ENCODE assay signal across 8 cellular contexts in genomic region chr15:90954712-90955671, GRCh38. TPM values are rescaled to one million over a fixed set of nuclear protein-coding genes. Genes with fewer than 3 reads are reported as not detected.
DNase-seq lines count a peak whose midpoint lies in the region; ATAC-seq and TF ChIP-seq lines count a peak whose summit lies in the region.

Gene RCCD1, plus strand, starts transcription at chr15:90954884. Its CDS starts 1,851 bp downstream, at chr15:90956735.

- DNase-seq in CMK (ENCODE audit: low read depth): peak; percentile 97
- peak; percentile 36 to 97 (median 94) for DNase-seq in HUDEP-2 (lab: John Stamatoyannopoulos, UW; ENCODE audit: unreplicated experiment in 76 of 76)
- DNase-seq in PC-9: peak; percentile 90 to 92
- DNase-seq in activated T-cell treated with anti-CD3 and anti-CD28 coated beads, Interleukin-2, amount 50 U/mL, for 4 hours: peak; percentile 80
- peak; percentile 68 to 72 for DNase-seq in stimulated activated CD8-positive, alpha-beta memory T cell treated with anti-CD3 and anti-CD28 coated beads, Interleukin-7, amount 100 ng/mL, for 1 hour (ENCODE audit: low read depth in 2 of 2)

- peaks cover 18% of the 10 kb centered on the region for H3F3A ChIP-seq in PC-9 (ENCODE audit: insufficient read depth, low read depth)

- H3K4me1 ChIP-seq in PC-9 (replicated peaks; ENCODE audit: insufficient read depth) (peaks cover 10% of the 10 kb centered on the region), muscle layer of colon (ENCODE audit: insufficient read depth, low read length) (peaks cover 31% of the 10 kb centered on the region)

- BruUV-seq in PC-9 (replicated peaks; lab: Mats Ljungman, UMichigan): TSS peak; percentile 58

- H3K4me3 ChIP-seq in PC-9 (peak within 1 kb of the TSS; percentile 98), muscle layer of colon (ENCODE audit: low read depth in 1 of 2, low read length in 2 of 2) (peak within 1 kb of the TSS; percentile 68 to 70)

- peak within 1 kb of the TSS; percentile 83 for H3K4me2 ChIP-seq in PC-9

- peak within 1 kb of the TSS; percentile 88 for H3K27ac ChIP-seq in PC-9
- H3K27ac ChIP-seq in muscle layer of colon (ENCODE audit: low read depth, low read length): peak within 1 kb of the TSS; percentile 98

- H3K9me3 ChIP-seq in PC-9 (ENCODE audit: insufficient read depth, low read depth): no peaks in the 10 kb centered on the region
- no peaks in the 10 kb centered on the region for H3K9me3 ChIP-seq in muscle layer of colon (ENCODE audit: low read length)

- ATAC-seq in GM21367 (IDR thresholded peaks at IDR 0.05; ENCODE audit: unreplicated experiment) (peak; percentile 93), esophagus mucosa (peak; percentile 93)
- ATAC-seq in activated T-cell treated with anti-CD3 and anti-CD28 coated beads, Interleukin-2, amount 50 U/mL, for 4 hours: peak; percentile 96 to 97

- peak within 1 kb of the TSS; percentile 9 for H3K9ac ChIP-seq in muscle layer of colon (ENCODE audit: low read length)

- H2AFZ ChIP-seq in PC-9: peak within 1 kb of the TSS; percentile 100

- H3K4me1 Mint-ChIP-seq in activated T-cell treated with anti-CD3 and anti-CD28 coated beads, Interleukin-2, amount 50 U/mL, for 4 hours (ENCODE audit: low read depth): peaks cover 14% of the 10 kb centered on the region

- CTCF ChIA-PET in PC-9 (lab: Charles Lee): interaction anchor here (0.7 kb wide), 1 partner anchor 78 kb away, joined by 4 read pairs; no protein-coding TSS in a partner anchor

- H3K27me3 ChIP-seq in PC-9 (ENCODE audit: insufficient read depth, low read depth): no peaks in the 10 kb centered on the region
- no peaks in the 10 kb centered on the region for H3K27me3 ChIP-seq in muscle layer of colon (ENCODE audit: control insufficient read depth in 1 of 2, insufficient read depth in 2 of 2, low read length in 2 of 2)

- no peak for TF ChIP-seq CTCF in PC-9 (conservative IDR thresholded peaks at IDR 0.05)

- no peaks in the 10 kb centered on the region for H3K36me3 ChIP-seq in PC-9 (ENCODE audit: low read depth)
- H3K36me3 ChIP-seq in muscle layer of colon (ENCODE audit: insufficient read depth, low read length): peaks cover 38% of the 10 kb centered on the region

- intact Hi-C loops in PC-9 (cut with micrococcal nuclease; ENCODE audit: unreplicated experiment): loop anchor here (5.0 kb wide), 2 partner anchors 77 to 317 kb away; no protein-coding TSS in a partner anchor

- H3K4me3 Mint-ChIP-seq in activated T-cell treated with anti-CD3 and anti-CD28 coated beads, Interleukin-2, amount 50 U/mL, for 4 hours: peak within 1 kb of the TSS; percentile 86

- H3K36me3 Mint-ChIP-seq in activated T-cell treated with anti-CD3 and anti-CD28 coated beads, Interleukin-2, amount 50 U/mL, for 4 hours (ENCODE audit: insufficient read depth): peaks cover 11% of the 10 kb centered on the region

- no peaks in the 10 kb centered on the region for H3K9me3 Mint-ChIP-seq in activated T-cell treated with anti-CD3 and anti-CD28 coated beads, Interleukin-2, amount 50 U/mL, for 4 hours

- no peaks in the 10 kb centered on the region for H3K9me2 ChIP-seq in PC-9 (ENCODE audit: insufficient read depth)

- H3K79me2 ChIP-seq in PC-9 (ENCODE audit: low read depth): peaks cover 25% of the 10 kb centered on the region

- POLR2A ChIA-PET in PC-9 (lab: Charles Lee; ENCODE audit: unreplicated experiment): interaction anchor here (0.6 to 1.2 kb wide), 4 partner anchors 19 to 67 kb away, joined by 4 to 9 read pairs (median 6); partner anchors contain the start of gene UNC45A

- no peaks in the 10 kb centered on the region for H3K27me3 Mint-ChIP-seq in activated T-cell treated with anti-CD3 and anti-CD28 coated beads, Interleukin-2, amount 50 U/mL, for 4 hours (ENCODE audit: low read depth)

- H4K20me1 ChIP-seq in PC-9 (ENCODE audit: insufficient read depth): no peaks in the 10 kb centered on the region; the same call in 1 of the 2 replicates

RNA-seq across cellular contexts. Expression of gene RCCD1, which starts in this region (rescaled TPM):
- total RNA-seq in PC-9 (2021): 51.4 and 51.5 TPM in 2 replicates
- total RNA-seq in activated T-cell treated with anti-CD3 and anti-CD28 coated beads, Interleukin-2, amount 50 U/mL, for 4 hours: 10 to 100 TPM; 11.1 to 18.4 (median 13.1) TPM
- 8.8 TPM for total RNA-seq in esophagus mucosa

Comparison
In these comparisons a context has a peak if more than half of its experiments do, and no peak if none do; other contexts are left out.
1. Peak in every context shown above with its lines: DNase-seq, ATAC-seq, H3K4me3 ChIP-seq and H3K27ac ChIP-seq.